1 cellular context compared by ENCODE assay signal in the genomic region with DNA sequence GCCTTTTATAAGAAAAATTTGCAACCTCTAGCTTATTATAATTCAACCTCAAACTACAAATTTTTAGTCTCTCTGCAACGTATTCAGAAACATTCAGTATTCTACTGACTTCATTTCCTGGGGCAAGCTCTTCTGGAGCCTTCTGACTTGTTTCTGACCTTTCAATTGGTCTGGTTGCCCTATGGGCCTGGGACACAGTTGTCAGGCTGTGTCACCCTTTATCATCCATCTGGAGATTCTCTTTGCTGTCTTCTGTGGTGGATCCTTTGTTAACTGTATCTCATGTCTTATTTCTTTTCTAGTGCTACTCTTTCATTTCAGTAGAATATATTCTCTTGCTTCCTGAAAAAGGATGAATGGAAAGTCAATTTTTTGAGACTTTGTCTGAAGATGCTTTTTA.
TF ChIP-seq lines count a peak whose summit lies in the region.

No MANE protein-coding gene starts in this region.

TF ChIP-seq in IMR-90, 13 proteins besides CTCF, POLR2A, EP300 and RAD21:
- TF ChIP-seq MXI1 (IDR thresholded peaks at IDR 0.05; ENCODE audit: borderline replicate concordance, low read depth, low read length) (no peak), BHLHE40 (IDR thresholded peaks at IDR 0.05; ENCODE audit: low read depth, low read length) (no peak), FOS (IDR thresholded peaks at IDR 0.05; ENCODE audit: low read depth, low read length) (no peak), SMC3 (IDR thresholded peaks at IDR 0.05; ENCODE audit: low read depth, low read length) (no peak), CEBPB (IDR thresholded peaks at IDR 0.05; ENCODE audit: low read depth, low read length) (no peak), MAFK (IDR thresholded peaks at IDR 0.05; ENCODE audit: low read depth, low read length) (no peak), RFX5 (IDR thresholded peaks at IDR 0.05; ENCODE audit: low read depth, low read length) (no peak), NFE2L2 (IDR thresholded peaks at IDR 0.05; ENCODE audit: low read depth, low read length) (no peak), CHD1 (IDR thresholded peaks at IDR 0.05; ENCODE audit: low read depth, low read length) (no peak), MAZ (IDR thresholded peaks at IDR 0.05; ENCODE audit: borderline replicate concordance, low read depth, low read length) (no peak), RCOR1 (IDR thresholded peaks at IDR 0.05; ENCODE audit: insufficient replicate concordance, low read length) (no peak)
- TF ChIP-seq, protein P1, sequence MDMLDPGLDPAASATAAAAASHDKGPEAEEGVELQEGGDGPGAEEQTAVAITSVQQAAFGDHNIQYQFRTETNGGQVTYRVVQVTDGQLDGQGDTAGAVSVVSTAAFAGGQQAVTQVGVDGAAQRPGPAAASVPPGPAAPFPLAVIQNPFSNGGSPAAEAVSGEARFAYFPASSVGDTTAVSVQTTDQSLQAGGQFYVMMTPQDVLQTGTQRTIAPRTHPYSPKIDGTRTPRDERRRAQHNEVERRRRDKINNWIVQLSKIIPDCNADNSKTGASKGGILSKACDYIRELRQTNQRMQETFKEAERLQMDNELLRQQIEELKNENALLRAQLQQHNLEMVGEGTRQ (IDR thresholded peaks at IDR 0.05; ENCODE audit: low read depth, low read length), result no peak
- TF ChIP-seq, protein P2, sequence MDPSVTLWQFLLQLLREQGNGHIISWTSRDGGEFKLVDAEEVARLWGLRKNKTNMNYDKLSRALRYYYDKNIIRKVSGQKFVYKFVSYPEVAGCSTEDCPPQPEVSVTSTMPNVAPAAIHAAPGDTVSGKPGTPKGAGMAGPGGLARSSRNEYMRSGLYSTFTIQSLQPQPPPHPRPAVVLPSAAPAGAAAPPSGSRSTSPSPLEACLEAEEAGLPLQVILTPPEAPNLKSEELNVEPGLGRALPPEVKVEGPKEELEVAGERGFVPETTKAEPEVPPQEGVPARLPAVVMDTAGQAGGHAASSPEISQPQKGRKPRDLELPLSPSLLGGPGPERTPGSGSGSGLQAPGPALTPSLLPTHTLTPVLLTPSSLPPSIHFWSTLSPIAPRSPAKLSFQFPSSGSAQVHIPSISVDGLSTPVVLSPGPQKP (IDR thresholded peaks at IDR 0.05; ENCODE audit: borderline replicate concordance, low read depth, low read length), result no peak
